Comparison of ENCODE assay signal across 9 cellular contexts in genomic region chr18:74524915-74525314, GRCh38. TPM values are rescaled to one million over a fixed set of nuclear protein-coding genes. Genes with fewer than 3 reads are reported as not detected.
"Had no signal": no experiment of that assay in that cellular context is flagged by ENCODE, and none has a peak within 500 bp of the region (broad histone marks: within the 10 kb centered on the region; RNA-seq: fewer than 3 reads in every experiment).

No MANE protein-coding gene starts in this region.

RNA-seq across cellular contexts. Expression of gene CNDP1, which starts 9.4 kb away (rescaled TPM):
- total RNA-seq: activated CD8-positive, alpha-beta T cell treated with anti-CD3 and anti-CD28 coated beads for 36 hours; astrocyte; bronchial epithelial cell; dermis blood vessel endothelial cell; endothelial cell of umbilical vein; esophagus squamous epithelium; fibroblast of lung; fibroblast of villous mesenchyme; glomerular endothelial cell had no signal
- polyA plus RNA-seq: endothelial cell of umbilical vein, fibroblast of lung had no signal
